ENCODE assay signal across 24 cellular contexts in the genomic region with DNA sequence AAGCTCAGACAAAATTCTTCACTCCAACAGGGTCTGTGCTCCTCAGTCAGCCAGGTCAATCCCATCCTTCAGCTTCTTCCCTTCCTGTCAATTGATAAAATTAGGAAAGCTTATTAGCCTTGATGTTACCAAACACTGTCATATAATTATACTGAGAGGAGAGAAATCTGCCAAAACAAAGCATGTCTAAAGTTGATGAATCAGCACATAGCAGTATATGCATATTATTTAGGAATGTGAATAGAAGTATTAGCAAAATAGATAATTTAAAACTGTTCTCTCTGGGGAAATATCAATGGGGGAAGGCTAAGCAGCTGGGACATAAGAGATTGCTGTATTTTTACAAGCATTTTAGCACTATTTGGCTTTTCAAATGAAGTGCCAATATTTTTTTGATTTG.
DNase-seq lines count a peak whose midpoint lies in the region; ATAC-seq, FAIRE-seq and TF ChIP-seq lines count a peak whose summit lies in the region.
"Had no signal": no experiment of that assay in that cellular context is flagged by ENCODE, and none has a peak within 500 bp of the region (broad histone marks: within the 10 kb centered on the region; RNA-seq: fewer than 3 reads in every experiment).

No MANE protein-coding gene starts in this region.

- BruUV-seq in HepG2 (replicated peaks; lab: Mats Ljungman, UMichigan) (no TSS peak), K562 (replicated peaks; lab: Mats Ljungman, UMichigan) (no TSS peak), mammary epithelial cell (replicated peaks; lab: Mats Ljungman, UMichigan) (no TSS peak)

- H2AFZ ChIP-seq in HepG2 (ENCODE audit: low read length): no peak overlapping the region
- no peak overlapping the region for H2AFZ ChIP-seq in K562 (ENCODE audit: low read depth, low read length)
- no peak overlapping the region for H2AFZ ChIP-seq in mammary epithelial cell (ENCODE audit: low read depth, low read length)

- ATAC-seq in HepG2 (no peak), right lobe of liver (no peak), K562 (no peak)
- ATAC-seq: GM12878 had no signal

- in situ Hi-C loops in HepG2 (cut with HindIII; ENCODE audit: extremely low pct_ligation_motif_present, low pct_unique_long_range_greater_than_20kb) (no loop called here), K562 (cut with MboI) (no loop called here), mammary epithelial cell (cut with MboI; ENCODE audit: low sequenced_read_pairs in 2 of 2) (no loop called here)

- TF ChIP-seq EP300 in HepG2 (IDR thresholded peaks at IDR 0.05; ENCODE audit: low read depth in 2 of 2, low read length in 2 of 2): no peak
- no peak for TF ChIP-seq EP300 in HepG2 (CRISPR knock-in tag; IDR thresholded peaks at IDR 0.05; ENCODE audit: borderline replicate concordance)
- no peak for TF ChIP-seq EP300 in K562 (IDR thresholded peaks at IDR 0.05; ENCODE audit: low read length)

- no peak for TF ChIP-seq POLR2A in HepG2 (IDR thresholded peaks at IDR 0.05; ENCODE audit: insufficient read depth in 1 of 2, low read depth in 2 of 2, low read length in 2 of 2)
- TF ChIP-seq POLR2A in right lobe of liver (IDR thresholded peaks at IDR 0.05): no peak
- no peak for TF ChIP-seq POLR2A in K562 (conservative IDR thresholded peaks at IDR 0.05)

- DNase-seq in HepG2 (ENCODE audit: low spot score) (no peak), right lobe of liver (no peak), K562 (ENCODE audit: extremely low read depth in 1 of 4, low spot score in 3 of 4) (no peak), mammary epithelial cell (no peak), H7 (no peak)
- DNase-seq: ACHN; BE2C; C1 segment of cervical spinal cord; CD4-positive, alpha-beta memory T cell; CD4-positive, CD25-positive, alpha-beta regulatory T cell; CD8-positive, alpha-beta memory T cell; COR-L47; DMS 273 treated with DMSO at 0.1 percent for 48 hours; DMS153; DMS53; DMS79; DND-41; EL; GDM1 had no signal

- H3K9me1 ChIP-seq in K562 (ENCODE audit: control insufficient read depth, insufficient read depth, low read length): no peaks in the 10 kb centered on the region

- no peaks in the 10 kb centered on the region for H4K20me1 ChIP-seq in HepG2 (ENCODE audit: insufficient read depth, low read length)
- H4K20me1 ChIP-seq in K562 (replicated peaks; ENCODE audit: control insufficient read depth, insufficient read depth, low read length): no peaks in the 10 kb centered on the region
- H4K20me1 ChIP-seq in mammary epithelial cell (ENCODE audit: insufficient read depth, low read length): no peaks in the 10 kb centered on the region
- H4K20me1 ChIP-seq: BLaER1 had no signal

- H3K36me3 ChIP-seq in HepG2 (replicated peaks in 1 of 2; ENCODE audit: control insufficient read depth in 1 of 2, insufficient read depth in 2 of 2, low read length in 2 of 2): no peaks in the 10 kb centered on the region
- H3K36me3 ChIP-seq in right lobe of liver: no peaks in the 10 kb centered on the region
- no peaks in the 10 kb centered on the region for H3K36me3 ChIP-seq in K562 (ENCODE audit: control insufficient read depth, insufficient read depth, low read length)
- H3K36me3 ChIP-seq in mammary epithelial cell (ENCODE audit: insufficient read depth, low read length): no peaks in the 10 kb centered on the region
- no peaks in the 10 kb centered on the region for H3K36me3 ChIP-seq in H7 (replicated peaks; ENCODE audit: control insufficient read depth, insufficient read depth, low read length)
- H3K36me3 ChIP-seq: BE2C, BLaER1 had no signal

- H3K4me2 ChIP-seq in HepG2 (ENCODE audit: low read depth, low read length) (no peak overlapping the region), K562 (ENCODE audit: insufficient read depth, low read length) (no peak overlapping the region), mammary epithelial cell (ENCODE audit: insufficient read depth, low read depth, low read length) (no peak overlapping the region)
- H3K4me2 ChIP-seq: BLaER1 had no signal

- TF ChIP-seq RAD21 in HepG2 (CRISPR knock-in tag; IDR thresholded peaks at IDR 0.05) (no peak), K562 (CRISPR knock-in tag; conservative IDR thresholded peaks at IDR 0.05 in 1 of 2, IDR thresholded peaks at IDR 0.05 in 1 of 2) (no peak)

- H3K9me3 ChIP-seq in HepG2 (ENCODE audit: low read length) (no peaks in the 10 kb centered on the region), right lobe of liver (no peaks in the 10 kb centered on the region), K562 (replicated peaks; ENCODE audit: control insufficient read depth, insufficient read depth, low read depth, low read length) (no peaks in the 10 kb centered on the region), mammary epithelial cell (replicated peaks; ENCODE audit: insufficient read depth, low read length) (no peaks in the 10 kb centered on the region)
- H3K9me3 ChIP-seq: BE2C, BLaER1 had no signal

- TF ChIP-seq CTCF in HepG2 (CRISPR knock-in tag; IDR thresholded peaks at IDR 0.05): no peak
- no peak for TF ChIP-seq CTCF in right lobe of liver (IDR thresholded peaks at IDR 0.05)
- TF ChIP-seq CTCF in K562 (IDR thresholded peaks at IDR 0.05 in 2 of 3, conservative IDR thresholded peaks at IDR 0.05 in 1 of 3; ENCODE audit: insufficient read depth in 2 of 3, low read depth in 1 of 3, low read length in 3 of 3): no peak
- no peak for TF ChIP-seq CTCF in mammary epithelial cell (conservative IDR thresholded peaks at IDR 0.05 in 1 of 2, IDR thresholded peaks at IDR 0.05 in 1 of 2; ENCODE audit: extremely low read depth in 1 of 2, insufficient read depth in 1 of 2, low read depth in 1 of 2, low read length in 2 of 2)

- no peaks in the 10 kb centered on the region for H3K79me2 ChIP-seq in HepG2 (ENCODE audit: insufficient read depth, low read length)
- no peaks in the 10 kb centered on the region for H3K79me2 ChIP-seq in K562 (ENCODE audit: control insufficient read depth, insufficient read depth, low read length)
- H3K79me2 ChIP-seq in mammary epithelial cell (ENCODE audit: insufficient read depth, low read length): no peaks in the 10 kb centered on the region

- intact Hi-C loops in HepG2 (cut with micrococcal nuclease; ENCODE audit: unreplicated experiment) (no loop called here), right lobe of liver (cut with DNase I) (loop anchor here in 1 of 2 donors (10.0 kb wide), 1 partner anchor 61 kb away; no protein-coding TSS in a partner anchor), K562 (cut with micrococcal nuclease) (no loop called here), mammary epithelial cell (cut with micrococcal nuclease) (no loop called here)

- CTCF ChIA-PET in HepG2 (lab: Yijun Ruan, JAX; ENCODE audit: low intra/inter-chr PET ratio, low total read pairs) (no interaction called here), K562 (lab: Yijun Ruan, JAX; ENCODE audit: low intra/inter-chr PET ratio) (no interaction called here), mammary epithelial cell (lab: Charles Lee; ENCODE audit: low non-redundant PET) (no interaction called here)

- no peak overlapping the region for H3K27ac ChIP-seq in HepG2 (ENCODE audit: extremely low read length, insufficient read depth, low read length)
- H3K27ac ChIP-seq in right lobe of liver: no peak overlapping the region
- no peak overlapping the region for H3K27ac ChIP-seq in K562 (ENCODE audit: extremely low read depth, low read depth, low read length)
- no peak overlapping the region for H3K27ac ChIP-seq in mammary epithelial cell (ENCODE audit: insufficient read depth, low read depth, low read length)
- H3K27ac ChIP-seq: 22Rv1, BLaER1 had no signal

- FAIRE-seq in HepG2 (lab: Jason Lieb, UNC) (no peak), K562 (lab: Jason Lieb, UNC) (no peak)
- FAIRE-seq: GM12878, GM12892, GM18507 had no signal

- H3K4me3 ChIP-seq in HepG2 (replicated peaks in 1 of 3; ENCODE audit: insufficient read depth in 1 of 3, low read depth in 2 of 3, low read length in 3 of 3): no peak overlapping the region
- H3K4me3 ChIP-seq in right lobe of liver: no peak overlapping the region
- H3K4me3 ChIP-seq in K562: no peak overlapping the region
- H3K4me3 ChIP-seq in mammary epithelial cell (replicated peaks in 1 of 3; ENCODE audit: insufficient read depth in 1 of 3, low read depth in 2 of 3, low read length in 3 of 3): no peak overlapping the region
- H3K4me3 ChIP-seq in H7 (ENCODE audit: insufficient read depth, low read depth, low read length): no peak overlapping the region
- H3K4me3 ChIP-seq: BLaER1, GM12878 had no signal

- POLR2A ChIA-PET in HepG2 (lab: Yijun Ruan, JAX): no interaction called here
- POLR2A ChIA-PET in K562 (lab: Yijun Ruan, JAX): no interaction called here

- H3K9ac ChIP-seq in HepG2 (ENCODE audit: insufficient read depth, low read depth, low read length) (no peak overlapping the region), K562 (ENCODE audit: insufficient read depth in 1 of 2, low read depth in 2 of 2, low read length in 2 of 2) (no peak overlapping the region), mammary epithelial cell (ENCODE audit: insufficient read depth, low read length) (no peak overlapping the region)
- H3K9ac ChIP-seq: BLaER1 had no signal

- dilution Hi-C loops in mammary epithelial cell (cut with HindIII; ENCODE audit: low sequenced_read_pairs): no loop called here

- H3K27me3 ChIP-seq in HepG2 (ENCODE audit: control insufficient read depth in 1 of 2, insufficient read depth in 2 of 2, low read length in 2 of 2): peaks cover 1 to 16% of the 10 kb centered on the region in 2 experiments; a peak in 1 of 5 replicates
- no peaks in the 10 kb centered on the region for H3K27me3 ChIP-seq in right lobe of liver
- no peaks in the 10 kb centered on the region for H3K27me3 ChIP-seq in K562 (ENCODE audit: control insufficient read depth in 2 of 2, insufficient read depth in 2 of 2, low read length in 2 of 2)
- H3K27me3 ChIP-seq in mammary epithelial cell (ENCODE audit: insufficient read depth, low read length): no peaks in the 10 kb centered on the region
- no peaks in the 10 kb centered on the region for H3K27me3 ChIP-seq in H7 (ENCODE audit: control insufficient read depth, insufficient read depth, low read length)
- H3K27me3 ChIP-seq: BE2C, BLaER1 had no signal

- H3K4me1 ChIP-seq in HepG2 (ENCODE audit: insufficient read depth, low read length): no peaks in the 10 kb centered on the region
- H3K4me1 ChIP-seq in right lobe of liver: no peaks in the 10 kb centered on the region
- no peaks in the 10 kb centered on the region for H3K4me1 ChIP-seq in K562 (replicated peaks in 1 of 2; ENCODE audit: control insufficient read depth in 2 of 2, insufficient read depth in 2 of 2, low read length in 2 of 2)
- no peaks in the 10 kb centered on the region for H3K4me1 ChIP-seq in mammary epithelial cell (ENCODE audit: insufficient read depth, low read length)
- H3K4me1 ChIP-seq: BE2C, BLaER1 had no signal

TF ChIP-seq in K562, 482 proteins besides CTCF, POLR2A, EP300 and RAD21 (continues in another document):
- TF ChIP-seq ZNF316 (IDR thresholded peaks at IDR 0.05): peak; percentile 36; the same call in 1 of the 2 replicates
- 0 out of 2 replicates have a peak, but pooled peaks have one; percentile 21 for TF ChIP-seq C11orf30 (IDR thresholded peaks at IDR 0.05; ENCODE audit: low read depth)

Comparison
In these comparisons a context has a peak if more than half of its experiments do, and no peak if none do; other contexts are left out.
1. Of the 241 proteins assayed by ChIP-seq in both HepG2 and K562: peak only in HepG2: MAFF and MAFK; only in K562: none; in both: none; in neither: 239.